ENCODE assay signal across 24 cellular contexts in the genomic region with DNA sequence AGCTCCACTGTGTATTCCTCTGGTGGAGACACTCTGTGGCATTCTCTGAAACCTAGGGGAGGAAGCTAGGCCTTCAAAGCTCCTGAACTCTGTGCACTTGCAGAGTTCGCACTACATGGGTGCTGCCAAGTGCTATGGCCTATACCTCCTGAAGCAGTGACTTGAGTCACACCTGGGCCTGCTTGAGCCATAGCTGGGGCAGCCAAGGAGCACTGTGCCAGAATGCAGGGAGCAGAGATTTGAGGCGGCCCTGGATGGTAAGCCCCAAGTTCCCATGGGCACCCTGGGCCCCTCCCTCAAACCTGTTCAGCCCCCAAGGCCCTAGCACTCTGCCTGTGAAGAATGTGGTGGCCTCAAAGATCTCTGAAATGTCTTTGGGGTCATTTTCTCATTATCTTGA.
DNase-seq lines count a peak whose midpoint lies in the region; ATAC-seq and TF ChIP-seq lines count a peak whose summit lies in the region.
"Had no signal": no experiment of that assay in that cellular context is flagged by ENCODE, and none has a peak within 500 bp of the region (broad histone marks: within the 10 kb centered on the region; RNA-seq: fewer than 3 reads in every experiment).

No MANE protein-coding gene starts in this region.

- H3K27ac ChIP-seq in sigmoid colon (peak overlapping the region in 1 of 4 donors; percentile 48), stomach (no peak overlapping the region)
- H3K27ac ChIP-seq: 22Rv1, BLaER1, KMS-11, SJCRH30 had no signal

- no peak overlapping the region for H3K4me3 ChIP-seq in mucosa of descending colon
- H3K4me3 ChIP-seq in sigmoid colon = no peak overlapping the region
- H3K4me3 ChIP-seq in stomach = no peak overlapping the region
- H3K4me3 ChIP-seq: BLaER1, GM23338, HAP-1, SJCRH30 had no signal

- TF ChIP-seq EP300 in sigmoid colon (IDR thresholded peaks at IDR 0.05) (no peak), stomach (IDR thresholded peaks at IDR 0.05) (no peak)

- no peaks in the 10 kb centered on the region for H3K27me3 ChIP-seq in sigmoid colon
- H3K27me3 ChIP-seq in stomach = no peaks in the 10 kb centered on the region
- H3K27me3 ChIP-seq: BLaER1, SJCRH30 had no signal

- H3K27ac Mint-ChIP-seq in natural killer cell treated with Interleukin-12 subunit alpha and Interleukin-12 subunit beta and Interleukin-15 and Interleukin-18, amount 100 ng/mL, for 72 hours = no peak overlapping the region
- H3K27ac Mint-ChIP-seq in natural killer cell = no peak overlapping the region
- H3K27ac Mint-ChIP-seq: CD4-positive, alpha-beta T cell; GM23338 had no signal

- intact Hi-C loops in natural killer cell (cut with micrococcal nuclease) (no loop called here), mucosa of descending colon (cut with DNase I, micrococcal nuclease) (no loop called here), sigmoid colon (cut with DNase I) (no loop called here), stomach (cut with DNase I; ENCODE audit: low total_unique reads) (no loop called here)

- 90 to 92% methylated on average over 2 of the region's 2 CpGs for WGBS in sigmoid colon, 2 donors
- WGBS in stomach, 5 donors = 75 to 92% (median 82%) methylated on average over 1 to 2 of the region's 2 CpGs

- H3K4me1 Mint-ChIP-seq in natural killer cell treated with Interleukin-12 subunit alpha and Interleukin-12 subunit beta and Interleukin-15 and Interleukin-18, amount 100 ng/mL, for 72 hours (ENCODE audit: low read depth in 2 of 2) = no peaks in the 10 kb centered on the region
- no peaks in the 10 kb centered on the region for H3K4me1 Mint-ChIP-seq in natural killer cell
- H3K4me1 Mint-ChIP-seq: GM23338 had no signal

- DNase-seq in natural killer cell treated with Interleukin-12 subunit alpha and Interleukin-12 subunit beta and Interleukin-15 and Interleukin-18, amount 100 ng/mL, for 72 hours (ENCODE audit: low spot score) = no peak
- DNase-seq in natural killer cell = no peak
- no peak for DNase-seq in mucosa of descending colon
- DNase-seq in sigmoid colon = peak; percentile 61
- DNase-seq in stomach = no peak
- DNase-seq: ACHN; CD4-positive, alpha-beta T cell; COR-L47; DMS79; NCI-H1105; NCI-H146; NCI-H2029; NCI-H2227 treated with DMSO at 0.1 percent for 48 hours; NCI-H510A treated with DMSO at 0.1 percent for 48 hours; NCI-H748 treated with DMSO at 0.1 percent for 48 hours; SJCRH30 had no signal

- H3K27me3 Mint-ChIP-seq in natural killer cell treated with Interleukin-12 subunit alpha and Interleukin-12 subunit beta and Interleukin-15 and Interleukin-18, amount 100 ng/mL, for 72 hours = no peaks in the 10 kb centered on the region
- H3K27me3 Mint-ChIP-seq in natural killer cell (ENCODE audit: low read depth in 2 of 2) = no peaks in the 10 kb centered on the region
- H3K27me3 Mint-ChIP-seq: CD4-positive, alpha-beta T cell had no signal

- H3K36me3 ChIP-seq in mucosa of descending colon (ENCODE audit: low read depth) = no peaks in the 10 kb centered on the region
- no peaks in the 10 kb centered on the region for H3K36me3 ChIP-seq in sigmoid colon
- no peaks in the 10 kb centered on the region for H3K36me3 ChIP-seq in stomach
- H3K36me3 ChIP-seq: BLaER1, HAP-1, SJCRH30 had no signal

- TF ChIP-seq POLR2A in sigmoid colon (IDR thresholded peaks at IDR 0.05) (no peak), stomach (IDR thresholded peaks at IDR 0.05) (no peak)

- H3K36me3 Mint-ChIP-seq in natural killer cell treated with Interleukin-12 subunit alpha and Interleukin-12 subunit beta and Interleukin-15 and Interleukin-18, amount 100 ng/mL, for 72 hours = no peaks in the 10 kb centered on the region
- H3K36me3 Mint-ChIP-seq in natural killer cell = no peaks in the 10 kb centered on the region

- ATAC-seq in natural killer cell treated with Interleukin-12 subunit alpha and Interleukin-12 subunit beta and Interleukin-15 and Interleukin-18, amount 100 ng/mL, for 72 hours = peak; percentile 14 to 61
- ATAC-seq in natural killer cell (no peak), mucosa of descending colon (peak; percentile 19), GM19463 (IDR thresholded peaks at IDR 0.05; ENCODE audit: unreplicated experiment) (no peak), HG03025 (IDR thresholded peaks at IDR 0.05; ENCODE audit: low FRiP score, unreplicated experiment) (no peak), GM19395 (IDR thresholded peaks at IDR 0.05; ENCODE audit: unreplicated experiment) (no peak)
- ATAC-seq: GM23338 had no signal

- H3K9me3 Mint-ChIP-seq in natural killer cell treated with Interleukin-12 subunit alpha and Interleukin-12 subunit beta and Interleukin-15 and Interleukin-18, amount 100 ng/mL, for 72 hours = peaks cover 3% of the 10 kb centered on the region
- H3K9me3 Mint-ChIP-seq in natural killer cell = peaks cover 4 to 6% of the 10 kb centered on the region in 2 donors
- H3K9me3 Mint-ChIP-seq: CD4-positive, alpha-beta T cell had no signal

- H3K4me3 Mint-ChIP-seq in natural killer cell treated with Interleukin-12 subunit alpha and Interleukin-12 subunit beta and Interleukin-15 and Interleukin-18, amount 100 ng/mL, for 72 hours = no peak overlapping the region
- H3K4me3 Mint-ChIP-seq in natural killer cell = no peak overlapping the region
- H3K4me3 Mint-ChIP-seq: CD4-positive, alpha-beta T cell; GM23338 had no signal

- no peak for TF ChIP-seq CTCF in natural killer cell (IDR thresholded peaks at IDR 0.05)
- no peak for TF ChIP-seq CTCF in mucosa of descending colon (IDR thresholded peaks at IDR 0.05)
- TF ChIP-seq CTCF in sigmoid colon (IDR thresholded peaks at IDR 0.05) = no peak
- TF ChIP-seq CTCF in stomach (IDR thresholded peaks at IDR 0.05) = no peak

- H3K4me1 ChIP-seq in mucosa of descending colon (ENCODE audit: low read depth) = no peaks in the 10 kb centered on the region
- H3K4me1 ChIP-seq in sigmoid colon = peaks cover 0 to 5% (median 0%) of the 10 kb centered on the region in 4 donors
- H3K4me1 ChIP-seq in stomach = no peaks in the 10 kb centered on the region
- H3K4me1 ChIP-seq: BLaER1, HAP-1, SJCRH30 had no signal

- H3K9me3 ChIP-seq in mucosa of descending colon (no peaks in the 10 kb centered on the region), sigmoid colon (no peaks in the 10 kb centered on the region), stomach (no peaks in the 10 kb centered on the region)
- H3K9me3 ChIP-seq: BLaER1, SJCRH30 had no signal

Comparison
In these comparisons a context has a peak if more than half of its experiments do, and no peak if none do; other contexts are left out.
1. ATAC-seq: peak in natural killer cell treated with Interleukin-12 subunit alpha and Interleukin-12 subunit beta and Interleukin-15 and Interleukin-18, amount 100 ng/mL, for 72 hours (2 of 2) and mucosa of descending colon (single experiment); none in natural killer cell (0 of 3), GM19463 (single experiment), HG03025 (single experiment) and GM19395 (single experiment).